Comparison of ENCODE assay signal across 1 cellular context in genomic region chr6:156703719-156704118, GRCh38.
TF ChIP-seq lines count a peak whose summit lies in the region.

No MANE protein-coding gene starts in this region.

TF ChIP-seq in liver, 16 proteins besides CTCF, POLR2A, EP300 and RAD21 (continued from another document):
- TF ChIP-seq, protein P1, sequence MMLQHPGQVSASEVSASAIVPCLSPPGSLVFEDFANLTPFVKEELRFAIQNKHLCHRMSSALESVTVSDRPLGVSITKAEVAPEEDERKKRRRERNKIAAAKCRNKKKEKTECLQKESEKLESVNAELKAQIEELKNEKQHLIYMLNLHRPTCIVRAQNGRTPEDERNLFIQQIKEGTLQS (IDR thresholded peaks at IDR 0.05) = peak; percentile 56
- TF ChIP-seq JUND (IDR thresholded peaks at IDR 0.05) = no peak
- TF ChIP-seq FOXA2 (IDR thresholded peaks at IDR 0.05) = no peak
- no peak for TF ChIP-seq EGR1 (IDR thresholded peaks at IDR 0.05; ENCODE audit: low read depth in 2 of 2)
